14 cellular contexts compared by ENCODE assay signal in genomic region chr2:160465406-160465805, GRCh38. TPM values are rescaled to one million over a fixed set of nuclear protein-coding genes. Genes with fewer than 3 reads are reported as not detected.
A peak's percentile ranks its signal among the peaks of the same experiment; 100 is the strongest.
DNase-seq lines count a peak whose midpoint lies in the region; ATAC-seq, FAIRE-seq and TF ChIP-seq lines count a peak whose summit lies in the region.
"Had no signal": no experiment of that assay in that cellular context is flagged by ENCODE, and none has a peak within 500 bp of the region (broad histone marks: within the 10 kb centered on the region; RNA-seq: fewer than 3 reads in every experiment).

No MANE protein-coding gene starts in this region.

- peaks cover 8% of the 10 kb centered on the region; the same call in 2 of the 3 replicates for H3K4me1 ChIP-seq in A549
- H3K4me1 ChIP-seq in ACC112 (ENCODE audit: control insufficient read depth, insufficient read depth, low read length, unreplicated experiment), result peaks cover 15% of the 10 kb centered on the region
- H3K4me1 ChIP-seq: BLaER1 had no signal

- peaks cover 0 to 3% (median 0%) of the 10 kb centered on the region in 3 donors for H3K36me3 Mint-ChIP-seq in naive thymus-derived CD8-positive, alpha-beta T cell

- peak overlapping the region in 6 of 10 donors; percentile 10 to 73 (median 30) for H3K27ac Mint-ChIP-seq in naive thymus-derived CD8-positive, alpha-beta T cell

- H3K27me3 Mint-ChIP-seq in naive thymus-derived CD8-positive, alpha-beta T cell, result no peaks in the 10 kb centered on the region

- peak overlapping the region; percentile 1; the same call in 1 of the 3 replicates for H3K4me2 ChIP-seq in A549
- H3K4me2 ChIP-seq: BLaER1 had no signal

- H3K9me3 Mint-ChIP-seq in naive thymus-derived CD8-positive, alpha-beta T cell, result no peaks in the 10 kb centered on the region
- H3K9me3 Mint-ChIP-seq: neural crest cell had no signal

- H3K36me3 ChIP-seq in ACC112 (ENCODE audit: insufficient read depth, low read length), result no peaks in the 10 kb centered on the region
- H3K36me3 ChIP-seq: BLaER1 had no signal

- TF ChIP-seq CTCF in A549 (IDR thresholded peaks at IDR 0.05), result no peak

- no peak overlapping the region for H2AFZ ChIP-seq in ACC112 (ENCODE audit: low read length, unreplicated experiment)

- CTCF ChIA-PET in A549 (lab: Yijun Ruan, JAX), result no interaction called here

- H3K4me3 ChIP-seq in A549, result no peak overlapping the region
- H3K4me3 ChIP-seq in ACC112 (ENCODE audit: low read depth, low read length), result no peak overlapping the region
- H3K4me3 ChIP-seq: BLaER1, lung had no signal

- peak overlapping the region in 1 of 2 experiments; percentile 38; a peak in 1 of 6 replicates for H3K27ac ChIP-seq in A549
- peak overlapping the region; percentile 52 for H3K27ac ChIP-seq in ACC112 (ENCODE audit: low read depth, low read length)
- H3K27ac ChIP-seq: BLaER1 had no signal

- peak overlapping the region in 3 of 10 donors; percentile 10 to 14 (median 11) for H3K4me3 Mint-ChIP-seq in naive thymus-derived CD8-positive, alpha-beta T cell
- H3K4me3 Mint-ChIP-seq: neural crest cell had no signal

- ATAC-seq in A549 (peak in 1 of 2 experiments; percentile 65; a peak in 3 of 6 replicates), HG02588 (IDR thresholded peaks at IDR 0.05; ENCODE audit: unreplicated experiment) (no peak), GM21515 (IDR thresholded peaks at IDR 0.05; ENCODE audit: unreplicated experiment) (no peak)
- ATAC-seq in naive thymus-derived CD8-positive, alpha-beta T cell, result peak in 1 of 2 donors; percentile 35

- WGBS in A549 (ENCODE audit: missing lambda C conversion rate), result 96% methylated on average over 3 of the region's 3 CpGs

- TF ChIP-seq RAD21 in A549 (conservative IDR thresholded peaks at IDR 0.05 in 1 of 2, IDR thresholded peaks at IDR 0.05 in 1 of 2), result no peak

- TF ChIP-seq POLR2A in A549 (IDR thresholded peaks at IDR 0.05; ENCODE audit: low read length), result no peak

- H3K27me3 ChIP-seq in ACC112 (ENCODE audit: insufficient read depth, low read length), result no peaks in the 10 kb centered on the region
- H3K27me3 ChIP-seq: BLaER1 had no signal

- DNase-seq in A549 (ENCODE audit: low read depth in 1 of 2, low spot score in 1 of 2) (no peak), amniotic epithelial cell (ENCODE audit: low read depth) (peak; percentile 54), NCI-H524 treated with DMSO at 0.1 percent for 48 hours (lab: John Stamatoyannopoulos, UW) (no peak)
- no peak for DNase-seq in naive thymus-derived CD8-positive, alpha-beta T cell
- DNase-seq: activated CD4-positive, CD25-positive, alpha-beta regulatory T cell; DMS79; Right ventricle myocardium superior; stimulated activated CD4-positive, alpha-beta T cell treated with anti-CD3 and anti-CD28 coated beads, Interleukin-2, amount 100 ng/mL, for 24 hours had no signal

- no peak for TF ChIP-seq EP300 in A549 (IDR thresholded peaks at IDR 0.05)

- FAIRE-seq in A549 (lab: Jason Lieb, UNC), result no peak

- POLR2A ChIA-PET in A549 (lab: Yijun Ruan, JAX), result no interaction called here
- POLR2A ChIA-PET in naive thymus-derived CD8-positive, alpha-beta T cell (lab: Charles Lee), result interaction anchor here (0.6 kb wide), 2 partner anchors 16 to 20 kb away, joined by 3 to 4 read pairs; no protein-coding TSS in a partner anchor

- H3K4me1 Mint-ChIP-seq in naive thymus-derived CD8-positive, alpha-beta T cell, result peaks cover 28 to 72% (median 63%) of the 10 kb centered on the region in 4 donors
- H3K4me1 Mint-ChIP-seq: neural crest cell had no signal

- H3K9me3 ChIP-seq in A549, result no peaks in the 10 kb centered on the region
- H3K9me3 ChIP-seq: BLaER1 had no signal

- H3K79me2 ChIP-seq in ACC112 (ENCODE audit: control insufficient read depth, insufficient read depth, low read length, unreplicated experiment), result peaks cover 87% of the 10 kb centered on the region

TF ChIP-seq in A549, 52 proteins besides CTCF, POLR2A, EP300 and RAD21:
- TF ChIP-seq ZFP36 (IDR thresholded peaks at IDR 0.05; ENCODE audit: borderline replicate concordance, partially characterized antibody), result no peak
- no peak for TF ChIP-seq PBX3 (IDR thresholded peaks at IDR 0.05)
- TF ChIP-seq ZNF302 (CRISPR knock-in tag; IDR thresholded peaks at IDR 0.05), result no peak
- TF ChIP-seq HDAC2 (IDR thresholded peaks at IDR 0.05), result no peak
- TF ChIP-seq FOSL2 (IDR thresholded peaks at IDR 0.05), result no peak
- TF ChIP-seq FOSL2 (CRISPR knock-in tag; IDR thresholded peaks at IDR 0.05), result no peak
- no peak for TF ChIP-seq ELK1 (IDR thresholded peaks at IDR 0.05; ENCODE audit: low read depth, low read length)

RNA-seq across cellular contexts. Expression of gene RBMS1, which starts 28.2 kb away (rescaled TPM):
- polyA plus RNA-seq in A549 (2011; rRNA removed) (103 and 108 TPM in 2 replicates), A549 (2017; fragmentation: RNase III; extraction: RNeasy Plus Mini Kit Qiagen cat#74134 plus additional on column Dnase treatment) (51.9 to 56.2 TPM (median 55.8 TPM) in 3 replicates)
- polyA plus RNA-seq in A549 (2012; cell fraction: cytosol; rRNA removed), result 40.1 and 51.1 TPM in 2 replicates
- 28.8 and 32.3 TPM in 2 replicates for polyA plus RNA-seq in A549 (2012; cell fraction: nucleus; rRNA removed)
- polyA minus RNA-seq in A549 (2011; rRNA and poly(A)+ RNA removed), result 92.2 and 103 TPM in 2 replicates
- 100 to 1,000 TPM; 106 TPM for total RNA-seq in naive thymus-derived CD8-positive, alpha-beta T cell
- 100 to 1,000 TPM in 2 of 3 donors, 10 to 100 TPM in 1; 80.0 to 125 (median 110) TPM for polyA plus RNA-seq in naive thymus-derived CD8-positive, alpha-beta T cell
